In genomic region chr17:65529761-65530157, GRCh38 we compare ENCODE assay signal across 22 cellular contexts. TPM values are rescaled to one million over a fixed set of nuclear protein-coding genes. Genes with fewer than 3 reads are reported as not detected.
A peak's percentile ranks its signal among the peaks of the same experiment; 100 is the strongest.
DNase-seq lines count a peak whose midpoint lies in the region; ATAC-seq, FAIRE-seq and TF ChIP-seq lines count a peak whose summit lies in the region.
"Had no signal": no experiment of that assay in that cellular context is flagged by ENCODE, and none has a peak within 500 bp of the region (broad histone marks: within the 10 kb centered on the region; RNA-seq: fewer than 3 reads in every experiment).

No MANE protein-coding gene starts in this region.

- H3K27ac ChIP-seq in HepG2 (ENCODE audit: extremely low read length, insufficient read depth, low read length): no peak overlapping the region
- H3K27ac ChIP-seq in right lobe of liver: no peak overlapping the region
- peak overlapping the region; percentile 69 for H3K27ac ChIP-seq in cingulate gyrus (ENCODE audit: low read depth, low read length)
- H3K27ac ChIP-seq in Karpas-422 (ENCODE audit: low read length): no peak overlapping the region
- H3K27ac ChIP-seq: C4-2B, colonic mucosa had no signal

- no peak overlapping the region for H2AFZ ChIP-seq in HepG2 (ENCODE audit: low read length)
- H2AFZ ChIP-seq in Karpas-422 (ENCODE audit: low read length): no peak overlapping the region

- H3K9me3 Mint-ChIP-seq in nephron progenitor cell: no peaks in the 10 kb centered on the region

- TF ChIP-seq EP300 in HepG2 (IDR thresholded peaks at IDR 0.05; ENCODE audit: low read depth in 2 of 2, low read length in 2 of 2) (no peak), HepG2 (CRISPR knock-in tag; IDR thresholded peaks at IDR 0.05; ENCODE audit: borderline replicate concordance) (no peak)

- H3K4me3 ChIP-seq in HepG2 (replicated peaks in 1 of 3; ENCODE audit: insufficient read depth in 1 of 3, low read depth in 2 of 3, low read length in 3 of 3) (no peak overlapping the region), right lobe of liver (no peak overlapping the region), Karpas-422 (ENCODE audit: low read length) (no peak overlapping the region)
- H3K4me3 ChIP-seq: adrenal gland, colonic mucosa, mucosa of descending colon, skin epidermis, vagina had no signal

- in situ Hi-C loops in HepG2 (cut with HindIII; ENCODE audit: extremely low pct_ligation_motif_present, low pct_unique_long_range_greater_than_20kb): loop anchor here (25.0 kb wide), 1 partner anchor 633 kb away; no protein-coding TSS in a partner anchor

- no peak for DNase-seq in HepG2 (ENCODE audit: low spot score)
- no peak for DNase-seq in right lobe of liver
- DNase-seq in nephron progenitor cell: no peak
- DNase-seq in NCI-H2081 treated with DMSO at 0.1 percent for 48 hours (lab: John Stamatoyannopoulos, UW): no peak
- no peak for DNase-seq in effector CD4-positive, alpha-beta T cell
- DNase-seq in GF-D8 (lab: John Stamatoyannopoulos, UW): no peak
- no peak for DNase-seq in Karpas-422
- DNase-seq: activated CD4-positive, alpha-beta T cell treated with anti-CD3 and anti-CD28 coated beads, Interleukin-2, amount 50 U/mL, for 4 hours; activated CD4-positive, CD25-positive, alpha-beta regulatory T cell; colonic mucosa; EL; HCEC 1CT; mucosa of descending colon; NCI-H1092; NCI-H526 treated with DMSO at 0.1 percent for 48 hours; stimulated activated CD4-positive, alpha-beta T cell treated with anti-CD3 and anti-CD28 coated beads, Interleukin-1b, Interleukin-23, amount 100 ng/mL, for 48 hours had no signal

- H3K27ac Mint-ChIP-seq in nephron progenitor cell: peak overlapping the region; percentile 11

- no peaks in the 10 kb centered on the region for H3K9me2 ChIP-seq in Karpas-422 (replicated peaks; ENCODE audit: insufficient read depth, low read length)

- CTCF ChIA-PET in HepG2 (lab: Yijun Ruan, JAX; ENCODE audit: low intra/inter-chr PET ratio, low total read pairs): no interaction called here

- H3K27me3 ChIP-seq in HepG2 (ENCODE audit: control insufficient read depth in 1 of 2, insufficient read depth in 2 of 2, low read length in 2 of 2): no peaks in the 10 kb centered on the region
- no peaks in the 10 kb centered on the region for H3K27me3 ChIP-seq in right lobe of liver
- no peaks in the 10 kb centered on the region for H3K27me3 ChIP-seq in Karpas-422 (ENCODE audit: low read length)
- H3K27me3 ChIP-seq: adrenal gland, colonic mucosa, vagina had no signal

- FAIRE-seq in HepG2 (lab: Jason Lieb, UNC): no peak
- FAIRE-seq: RCC 7860 had no signal

- no peak; a peak in 1 of 4 replicates for TF ChIP-seq POLR2A in HepG2 (IDR thresholded peaks at IDR 0.05; ENCODE audit: insufficient read depth in 1 of 2, low read depth in 2 of 2, low read length in 2 of 2)
- no peak for TF ChIP-seq POLR2A in right lobe of liver (IDR thresholded peaks at IDR 0.05)

- peaks cover 59% of the 10 kb centered on the region for H4K20me1 ChIP-seq in HepG2 (ENCODE audit: insufficient read depth, low read length)
- H4K20me1 ChIP-seq in Karpas-422 (ENCODE audit: insufficient read depth, low read depth, low read length): no peaks in the 10 kb centered on the region

- H3K4me1 Mint-ChIP-seq in nephron progenitor cell: peaks cover 59% of the 10 kb centered on the region

- peaks cover 71% of the 10 kb centered on the region for H3K4me1 ChIP-seq in HepG2 (ENCODE audit: insufficient read depth, low read length)
- peaks cover 0 to 21% (median 2%) of the 10 kb centered on the region in 4 donors for H3K4me1 ChIP-seq in right lobe of liver
- H3K4me1 ChIP-seq in Karpas-422 (ENCODE audit: low read length): no peaks in the 10 kb centered on the region
- H3K4me1 ChIP-seq: colonic mucosa had no signal

- WGBS in HepG2 (ENCODE audit: low lambda C conversion rate): 98% methylated on average over 12 of the region's 12 CpGs
- WGBS in right lobe of liver (ENCODE audit: insufficient coverage, low coverage, low lambda C conversion rate, missing lambda C conversion rate): 94% methylated on average over 12 of the region's 12 CpGs

- no peaks in the 10 kb centered on the region for H3K27me3 Mint-ChIP-seq in nephron progenitor cell (ENCODE audit: low read depth, poor library complexity)

- no peak overlapping the region for H3K4me3 Mint-ChIP-seq in nephron progenitor cell

- no peak for TF ChIP-seq CTCF in HepG2 (CRISPR knock-in tag; IDR thresholded peaks at IDR 0.05)
- no peak for TF ChIP-seq CTCF in right lobe of liver (IDR thresholded peaks at IDR 0.05)
- no peak for TF ChIP-seq CTCF in nephron progenitor cell (IDR thresholded peaks at IDR 0.05)

- no peak for ATAC-seq in HepG2
- no peak for ATAC-seq in right lobe of liver
- ATAC-seq: mucosa of descending colon had no signal

- peaks cover 47% of the 10 kb centered on the region for H3K36me3 Mint-ChIP-seq in nephron progenitor cell (ENCODE audit: low read depth)

- no peak for TF ChIP-seq RAD21 in HepG2 (CRISPR knock-in tag; IDR thresholded peaks at IDR 0.05)

- BruUV-seq in HepG2 (replicated peaks; lab: Mats Ljungman, UMichigan): no TSS peak

- H3K9ac ChIP-seq in HepG2 (ENCODE audit: insufficient read depth, low read depth, low read length): no peak overlapping the region
- H3K9ac ChIP-seq in Karpas-422 (ENCODE audit: low read length): no peak overlapping the region

- H3K79me2 ChIP-seq in HepG2 (ENCODE audit: insufficient read depth, low read length) (no peaks in the 10 kb centered on the region), Karpas-422 (ENCODE audit: low read length) (no peaks in the 10 kb centered on the region)

- no peak overlapping the region for H3K4me2 ChIP-seq in HepG2 (ENCODE audit: low read depth, low read length)
- H3K4me2 ChIP-seq in Karpas-422 (ENCODE audit: low read depth, low read length, poor library complexity, severe bottlenecking): no peak overlapping the region

- H3K9me3 ChIP-seq in HepG2 (ENCODE audit: low read length): no peaks in the 10 kb centered on the region
- no peaks in the 10 kb centered on the region for H3K9me3 ChIP-seq in right lobe of liver
- no peaks in the 10 kb centered on the region for H3K9me3 ChIP-seq in Karpas-422 (ENCODE audit: low read length)
- H3K9me3 ChIP-seq: adrenal gland, colonic mucosa, mucosa of descending colon, vagina had no signal

- peaks cover 43 to 61% of the 10 kb centered on the region in 2 experiments for H3K36me3 ChIP-seq in HepG2 (replicated peaks in 1 of 2; ENCODE audit: control insufficient read depth in 1 of 2, insufficient read depth in 2 of 2, low read length in 2 of 2)
- no peaks in the 10 kb centered on the region for H3K36me3 ChIP-seq in right lobe of liver
- no peaks in the 10 kb centered on the region for H3K36me3 ChIP-seq in Karpas-422 (ENCODE audit: insufficient read depth, low read length)
- H3K36me3 ChIP-seq: colonic mucosa had no signal

- POLR2A ChIA-PET in HepG2 (lab: Yijun Ruan, JAX): interaction anchor here (1.0 to 2.4 kb wide), 2 partner anchors 12 to 28 kb away, joined by 3 to 15 read pairs; no protein-coding TSS in a partner anchor

- intact Hi-C loops in HepG2 (cut with micrococcal nuclease; ENCODE audit: unreplicated experiment): no loop called here
- intact Hi-C loops in right lobe of liver (cut with DNase I): no loop called here

TF ChIP-seq in HepG2, 621 proteins besides CTCF, POLR2A, EP300 and RAD21 (continues in another document):
- no peak for TF ChIP-seq MNT (IDR thresholded peaks at IDR 0.05)
- no peak for TF ChIP-seq DNMT1 (CRISPR knock-in tag; IDR thresholded peaks at IDR 0.05)
- TF ChIP-seq HDAC6 (IDR thresholded peaks at IDR 0.05; ENCODE audit: low read depth, low read length): no peak
- TF ChIP-seq ZNF766 (CRISPR knock-in tag; IDR thresholded peaks at IDR 0.05; ENCODE audit: borderline replicate concordance): no peak
- no peak for TF ChIP-seq ZNF224 (CRISPR knock-in tag; IDR thresholded peaks at IDR 0.05)
- TF ChIP-seq ZNF263 (CRISPR knock-in tag; IDR thresholded peaks at IDR 0.05): 0 out of 2 replicates have a peak, but pooled peaks have one; percentile 29

RNA-seq across cellular contexts. Expression of gene AXIN2, which starts 31.7 kb away (rescaled TPM):
- total RNA-seq in HepG2 (2016; rRNA removed; fragmentation: Illumina TruSeq; extraction: Trizol) (53.8 and 58.6 TPM in 2 replicates), right lobe of liver (1 to 10 TPM; 1.0 to 2.4 (median 2.0) TPM)
- total RNA-seq in HepG2 (2016; cell fraction: cytosol; rRNA removed; fragmentation: Illumina TruSeq; extraction: Trizol; ENCODE audit: low read depth): 12.0 and 13.7 TPM in 2 replicates
- total RNA-seq in HepG2 (2016; cell fraction: insoluble cytoplasmic fraction; rRNA removed; fragmentation: Illumina TruSeq; extraction: Trizol): 45.1 and 59.6 TPM in 2 replicates
- total RNA-seq in HepG2 (2016; cell fraction: membrane; rRNA removed; fragmentation: Illumina TruSeq; extraction: Trizol): 27.0 and 28.7 TPM in 2 replicates
- 79.3 and 81.9 TPM in 2 replicates for total RNA-seq in HepG2 (2016; cell fraction: nucleus; rRNA removed; fragmentation: Illumina TruSeq; extraction: Trizol)
- polyA plus RNA-seq in HepG2 (2011; rRNA removed): 55.0 and 63.4 TPM in 2 replicates
- 29.9 and 39.9 TPM in 2 replicates for polyA plus RNA-seq in HepG2 (2011; cell fraction: cytosol; rRNA removed)
- polyA plus RNA-seq in HepG2 (2011; cell fraction: nucleus; rRNA removed): 126 and 210 TPM in 2 replicates
- polyA plus RNA-seq in HepG2 (2012): 55.5 and 56.3 TPM in 2 replicates
- 2.0 and 2.2 TPM in 2 replicates for polyA plus RNA-seq in HepG2 (2016; cell fraction: cytosol; fragmentation: Illumina TruSeq; extraction: Trizol; ENCODE audit: low read depth)
- 34.3 and 44.8 TPM in 2 replicates for polyA plus RNA-seq in HepG2 (2016; cell fraction: insoluble cytoplasmic fraction; fragmentation: Illumina TruSeq; extraction: Trizol; ENCODE audit: low read depth)
- polyA plus RNA-seq in HepG2 (2016; cell fraction: membrane; fragmentation: Illumina TruSeq; extraction: Trizol; ENCODE audit: low read depth): 9.2 and 9.3 TPM in 2 replicates
- 115 and 117 TPM in 2 replicates for polyA plus RNA-seq in HepG2 (2016; cell fraction: nucleus; fragmentation: Illumina TruSeq; extraction: Trizol; ENCODE audit: insufficient read depth, low read depth)
- polyA minus RNA-seq in HepG2 (2011; rRNA and poly(A)+ RNA removed; ENCODE audit: low replicate concordance): 0.09 and 105 TPM in 2 replicates
- 43.2 and 45.6 TPM in 2 replicates for polyA minus RNA-seq in HepG2 (2011; cell fraction: cytosol; rRNA and poly(A)+ RNA removed)
- 175 and 211 TPM in 2 replicates for polyA minus RNA-seq in HepG2 (2011; cell fraction: nucleus; rRNA and poly(A)+ RNA removed)
- total RNA-seq in Karpas-422 (2014; rRNA removed; shearing (Covaris generic); ENCODE audit: low replicate concordance): not detected in 2 replicates
